In the genomic region with DNA sequence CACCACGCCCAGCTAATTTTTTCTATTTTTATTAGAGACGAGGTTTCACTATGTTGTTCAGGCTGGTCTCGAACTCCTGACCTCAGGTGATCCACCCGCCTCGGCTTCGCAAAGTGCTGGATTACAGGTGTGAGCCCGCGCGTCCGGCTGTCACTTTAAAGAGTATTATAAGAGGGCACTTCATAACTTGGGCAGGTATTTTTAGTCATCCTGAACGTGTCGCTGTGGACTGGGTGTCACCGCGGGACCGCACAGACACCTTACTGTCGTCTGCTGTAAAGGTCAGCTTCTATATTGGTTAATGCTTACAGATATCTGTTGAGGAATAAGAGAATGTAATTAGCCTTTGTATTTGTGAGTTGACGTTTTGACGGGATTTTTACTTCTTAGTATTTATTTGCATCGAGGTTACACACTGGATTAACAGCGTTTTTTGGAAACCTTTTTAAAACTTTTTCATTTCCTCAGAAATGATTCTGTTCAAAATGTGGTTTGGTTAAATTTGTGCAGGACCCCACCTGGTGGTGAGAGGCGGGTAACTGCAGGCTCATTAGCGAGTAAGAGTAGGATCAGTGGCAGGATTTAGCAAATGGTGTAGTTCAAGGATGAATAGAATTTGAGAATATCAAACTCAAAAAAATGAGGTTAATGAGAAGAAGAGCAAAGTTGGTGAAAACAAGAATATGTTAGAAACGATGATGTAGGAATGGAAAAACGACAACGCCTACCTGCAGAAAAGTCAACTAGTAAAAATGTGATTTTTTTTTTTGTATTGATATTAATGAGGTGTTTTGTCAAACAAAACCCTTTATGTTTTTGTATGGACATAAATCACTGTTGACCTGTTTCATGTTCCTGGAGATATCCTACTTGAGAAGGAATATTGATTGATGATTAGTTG, we compare ENCODE assay signal across 8 cellular contexts. TPM values are rescaled to one million over a fixed set of nuclear protein-coding genes. Genes with fewer than 3 reads are reported as not detected.
A peak's percentile ranks its signal among the peaks of the same experiment; 100 is the strongest.
DNase-seq lines count a peak whose midpoint lies in the region; ATAC-seq and TF ChIP-seq lines count a peak whose summit lies in the region.

No MANE protein-coding gene starts in this region.

- H3K36me3 Mint-ChIP-seq in activated naive CD8-positive, alpha-beta T cell treated with anti-CD3 and anti-CD28 coated beads for 36 hours: peaks cover 31% of the 10 kb centered on the region
- peaks cover 7% of the 10 kb centered on the region for H3K36me3 Mint-ChIP-seq in progenitor cell of endocrine pancreas (ENCODE audit: insufficient read depth)

- peak overlapping the region in 1 of 2 experiments; percentile 23; a peak in 1 of 4 replicates for H3K27ac ChIP-seq in SK-N-SH (ENCODE audit: low read depth in 2 of 2, low read length in 1 of 2)

- POLR2A ChIA-PET in SK-N-SH (lab: Yijun Ruan, JAX): no interaction called here

- peaks cover 21% of the 10 kb centered on the region for H3F3A ChIP-seq in SK-N-SH (replicated peaks; ENCODE audit: insufficient read depth)

- no peak for ATAC-seq in GM19324 (IDR thresholded peaks at IDR 0.05; ENCODE audit: low FRiP score, unreplicated experiment)

- no peaks in the 10 kb centered on the region for H3K9me3 Mint-ChIP-seq in activated naive CD8-positive, alpha-beta T cell treated with anti-CD3 and anti-CD28 coated beads for 36 hours
- H3K9me3 Mint-ChIP-seq in progenitor cell of endocrine pancreas (ENCODE audit: low read depth): no peaks in the 10 kb centered on the region

- peak overlapping the region; percentile 46 for H3K27ac Mint-ChIP-seq in activated naive CD8-positive, alpha-beta T cell treated with anti-CD3 and anti-CD28 coated beads for 36 hours
- H3K27ac Mint-ChIP-seq in progenitor cell of endocrine pancreas: peak overlapping the region; percentile 45

- H4K20me1 ChIP-seq in SK-N-SH (ENCODE audit: insufficient read depth): peaks cover 77% of the 10 kb centered on the region

- H3K9ac ChIP-seq in SK-N-SH: 0 out of 2 replicates have a peak overlapping the region, but pooled peaks have one; percentile 2

- peaks cover 81% of the 10 kb centered on the region for H3K79me2 ChIP-seq in SK-N-SH (ENCODE audit: insufficient read depth)

- H3K4me2 ChIP-seq in SK-N-SH: peak overlapping the region; percentile 86

- H3K4me1 ChIP-seq in SK-N-SH (ENCODE audit: control insufficient read depth in 1 of 2, insufficient read depth in 2 of 2, low read depth in 1 of 2, low read length in 1 of 2): peaks cover 20% of the 10 kb centered on the region in 2 experiments

- peak; percentile 100 for TF ChIP-seq CTCF in SK-N-SH (IDR thresholded peaks at IDR 0.05)
- peak; percentile 86 for TF ChIP-seq CTCF in progenitor cell of endocrine pancreas (IDR thresholded peaks at IDR 0.05; ENCODE audit: unreplicated experiment)

- CTCF ChIA-PET in SK-N-SH (lab: Yijun Ruan, JAX): interaction anchor here (0.7 to 7.2 kb wide), 29 partner anchors 9 to 390 kb away, joined by 3 to 42 read pairs (median 5); partner anchors contain the start of gene NOM1

- H3K9me2 ChIP-seq in SK-N-SH: no peaks in the 10 kb centered on the region

- no peaks in the 10 kb centered on the region for H3K27me3 ChIP-seq in SK-N-SH (ENCODE audit: insufficient read depth)

- no peaks in the 10 kb centered on the region for H3K27me3 Mint-ChIP-seq in activated naive CD8-positive, alpha-beta T cell treated with anti-CD3 and anti-CD28 coated beads for 36 hours
- peaks cover 3% of the 10 kb centered on the region for H3K27me3 Mint-ChIP-seq in progenitor cell of endocrine pancreas

- H3K4me3 ChIP-seq in SK-N-SH (ENCODE audit: low read depth in 2 of 2, low read length in 1 of 2): peak overlapping the region in 1 of 2 experiments; percentile 13; a peak in 2 of 4 replicates

- TF ChIP-seq RAD21 in SK-N-SH (IDR thresholded peaks at IDR 0.05; ENCODE audit: low read length): peak; percentile 88

- intact Hi-C loops in head of caudate nucleus (cut with DNase I): loop anchor here (5.0 to 10.0 kb wide), 2 partner anchors 203 to 445 kb away; partner anchors contain the start of genes LMBR1 and UBE3C

- H3K9me3 ChIP-seq in SK-N-SH: no peaks in the 10 kb centered on the region

- no peak overlapping the region for H2AFZ ChIP-seq in SK-N-SH (ENCODE audit: low read depth)

- 59% methylated on average over 25 of the region's 25 CpGs for WGBS in SK-N-SH (ENCODE audit: low lambda C conversion rate)

- H3K36me3 ChIP-seq in SK-N-SH (replicated peaks in 1 of 2; ENCODE audit: control insufficient read depth in 1 of 2, insufficient read depth in 2 of 2, low read length in 1 of 2): peaks cover 0 to 11% of the 10 kb centered on the region in 2 experiments

- TF ChIP-seq EP300 in SK-N-SH (IDR thresholded peaks at IDR 0.05; ENCODE audit: borderline replicate concordance in 1 of 2, low read depth in 1 of 2, low read length in 1 of 2): no peak

- DNase-seq in NOMO-1 treated with DMSO at 0.1 percent for 48 hours (lab: John Stamatoyannopoulos, UW; ENCODE audit: unreplicated experiment) (peak; percentile 15), NOMO-1 treated with dmso at 0.1 percent for 144 hours (lab: John Stamatoyannopoulos, UW; ENCODE audit: unreplicated experiment) (no peak), HuH-7.5 (ENCODE audit: low spot score) (peak; percentile 68), SK-N-SH (peak; percentile 88), head of caudate nucleus (peak in 41 of 42 donors; percentile 45 to 89 (median 74)), progenitor cell of endocrine pancreas (ENCODE audit: low spot score, unreplicated experiment) (peak; percentile 49)
- peak; percentile 53 for DNase-seq in activated naive CD8-positive, alpha-beta T cell treated with anti-CD3 and anti-CD28 coated beads for 36 hours

- peaks cover 45% of the 10 kb centered on the region for H3K4me1 Mint-ChIP-seq in activated naive CD8-positive, alpha-beta T cell treated with anti-CD3 and anti-CD28 coated beads for 36 hours
- peaks cover 23% of the 10 kb centered on the region for H3K4me1 Mint-ChIP-seq in progenitor cell of endocrine pancreas (ENCODE audit: low read depth)

- H3K4me3 Mint-ChIP-seq in activated naive CD8-positive, alpha-beta T cell treated with anti-CD3 and anti-CD28 coated beads for 36 hours: peak overlapping the region; percentile 95
- peak overlapping the region; percentile 62 for H3K4me3 Mint-ChIP-seq in progenitor cell of endocrine pancreas (ENCODE audit: low read depth)

TF ChIP-seq in SK-N-SH, 30 proteins besides CTCF, POLR2A, EP300 and RAD21:
- no peak for TF ChIP-seq TAF1 (IDR thresholded peaks at IDR 0.05; ENCODE audit: borderline replicate concordance, low read depth, low read length)
- no peak for TF ChIP-seq SIN3A (IDR thresholded peaks at IDR 0.05; ENCODE audit: borderline replicate concordance, low read depth, low read length)
- no peak for TF ChIP-seq FOSL2 (IDR thresholded peaks at IDR 0.05; ENCODE audit: borderline replicate concordance, low read depth)
- no peak for TF ChIP-seq CHD2 (IDR thresholded peaks at IDR 0.05; ENCODE audit: low read length, partially characterized antibody)
- TF ChIP-seq NRF1 (IDR thresholded peaks at IDR 0.05; ENCODE audit: low read depth, low read length): no peak
- TF ChIP-seq SMC3 (IDR thresholded peaks at IDR 0.05; ENCODE audit: low read depth, low read length): peak; percentile 80

RNA-seq across cellular contexts. Expression of gene DNAJB6, which starts 3.2 kb away (rescaled TPM):
- polyA plus RNA-seq in SK-N-SH (2012; rRNA removed): 176 and 185 TPM in 2 replicates
- 211 and 219 TPM in 2 replicates for polyA plus RNA-seq in SK-N-SH (2012; cell fraction: cytosol; rRNA removed)
- polyA plus RNA-seq in SK-N-SH (2012; cell fraction: nucleus; rRNA removed): 138 and 185 TPM in 2 replicates
- 10 to 100 TPM; 77.5 to 78.0 TPM for total RNA-seq in activated naive CD8-positive, alpha-beta T cell treated with anti-CD3 and anti-CD28 coated beads for 36 hours
- 117 and 119 TPM in 2 replicates for total RNA-seq in progenitor cell of endocrine pancreas
